Comparison of ENCODE assay signal across 1 cellular context in genomic region chr1:180003026-180003695, GRCh38.
TF ChIP-seq lines count a peak whose summit lies in the region.

No MANE protein-coding gene starts in this region.

TF ChIP-seq in K562, 482 proteins besides CTCF, POLR2A, EP300 and RAD21 (continued from another document):
- no peak for TF ChIP-seq TRIM25 (IDR thresholded peaks at IDR 0.05; ENCODE audit: borderline replicate concordance)
- no peak for TF ChIP-seq SRSF3 (IDR thresholded peaks at IDR 0.05; ENCODE audit: insufficient read depth, low read length)
- no peak for TF ChIP-seq ZNF165 (CRISPR knock-in tag; IDR thresholded peaks at IDR 0.05; ENCODE audit: borderline replicate concordance)
- TF ChIP-seq SRSF1 (IDR thresholded peaks at IDR 0.05; ENCODE audit: low read depth, low read length), result no peak
- TF ChIP-seq ZNF507 (tag; conservative IDR thresholded peaks at IDR 0.05), result no peak
- TF ChIP-seq HMBOX1 (IDR thresholded peaks at IDR 0.05), result no peak
- TF ChIP-seq NFIX (CRISPR knock-in tag; IDR thresholded peaks at IDR 0.05; ENCODE audit: low read depth), result no peak
- TF ChIP-seq SMAD1 (IDR thresholded peaks at IDR 0.05; ENCODE audit: low read depth, low read length, partially characterized antibody), result no peak
- no peak for TF ChIP-seq ZNF511 (CRISPR knock-in tag; IDR thresholded peaks at IDR 0.05)
- no peak for TF ChIP-seq RNF219 (CRISPR knock-in tag; IDR thresholded peaks at IDR 0.05)
- no peak for TF ChIP-seq EGR1 (conservative IDR thresholded peaks at IDR 0.05)
TF ChIP-seq in K562: peak in this region for 0.
